ENCODE assay signal across 8 cellular contexts in genomic region chr5:35129921-35130485, GRCh38.
DNase-seq lines count a peak whose midpoint lies in the region; ATAC-seq and TF ChIP-seq lines count a peak whose summit lies in the region.

No MANE protein-coding gene starts in this region.

- no peak overlapping the region for H3K4me3 Mint-ChIP-seq in activated CD4-positive, alpha-beta memory T cell treated with anti-CD3 and anti-CD28 coated beads, Interleukin-2, amount 10 ng/mL, durations not matched to agents 7 days and 5 days
- H3K4me3 Mint-ChIP-seq in endothelial cell (ENCODE audit: unreplicated experiment), result no peak overlapping the region

- DNase-seq in activated CD4-positive, alpha-beta memory T cell treated with anti-CD3 and anti-CD28 coated beads, Interleukin-2, amount 10 ng/mL, durations not matched to agents 7 days and 5 days, result peak; percentile 31
- peak; percentile 15 to 42 for DNase-seq in stimulated activated CD8-positive, alpha-beta memory T cell treated with anti-CD3 and anti-CD28 coated beads, Interleukin-2, amount 100 ng/mL, for 48 hours (ENCODE audit: low read depth in 2 of 2)
- no peak for DNase-seq in GM10266 (ENCODE audit: extremely low spot score)
- no peak for DNase-seq in endothelial cell (ENCODE audit: low spot score)

- H3K4me1 Mint-ChIP-seq in activated CD4-positive, alpha-beta memory T cell treated with anti-CD3 and anti-CD28 coated beads, Interleukin-2, amount 10 ng/mL, durations not matched to agents 7 days and 5 days, result peaks cover 11% of the 10 kb centered on the region
- H3K4me1 Mint-ChIP-seq in endothelial cell (ENCODE audit: unreplicated experiment), result no peaks in the 10 kb centered on the region

- H3K9me3 Mint-ChIP-seq in activated CD4-positive, alpha-beta memory T cell treated with anti-CD3 and anti-CD28 coated beads, Interleukin-2, amount 10 ng/mL, durations not matched to agents 7 days and 5 days, result no peaks in the 10 kb centered on the region
- no peaks in the 10 kb centered on the region for H3K9me3 Mint-ChIP-seq in endothelial cell (ENCODE audit: unreplicated experiment)

- H3K27ac Mint-ChIP-seq in activated CD4-positive, alpha-beta memory T cell treated with anti-CD3 and anti-CD28 coated beads, Interleukin-2, amount 10 ng/mL, durations not matched to agents 7 days and 5 days, result no peak overlapping the region
- no peak overlapping the region for H3K27ac Mint-ChIP-seq in endothelial cell (ENCODE audit: unreplicated experiment)

- CTCF ChIA-PET in activated CD4-positive, alpha-beta memory T cell treated with anti-CD3 and anti-CD28 coated beads, Interleukin-2, amount 10 ng/mL, durations not matched to agents 7 days and 5 days (lab: Charles Lee), result no interaction called here

- no peak for TF ChIP-seq CTCF in GM10266 (IDR thresholded peaks at IDR 0.05; ENCODE audit: control insufficient read depth, insufficient read depth, low read depth, missing control alignments)
- TF ChIP-seq CTCF in endothelial cell (IDR thresholded peaks at IDR 0.05; ENCODE audit: unreplicated experiment), result no peak

- ATAC-seq in HG03432 (IDR thresholded peaks at IDR 0.05; ENCODE audit: unreplicated experiment) (peak; percentile 89), esophagus mucosa (peak; percentile 94), GM18520 (IDR thresholded peaks at IDR 0.05; ENCODE audit: unreplicated experiment) (no peak), HG03045 (IDR thresholded peaks at IDR 0.05; ENCODE audit: unreplicated experiment) (no peak)

- H3K27me3 Mint-ChIP-seq in activated CD4-positive, alpha-beta memory T cell treated with anti-CD3 and anti-CD28 coated beads, Interleukin-2, amount 10 ng/mL, durations not matched to agents 7 days and 5 days, result peaks cover 31% of the 10 kb centered on the region
- no peaks in the 10 kb centered on the region for H3K27me3 Mint-ChIP-seq in endothelial cell (ENCODE audit: unreplicated experiment)

- H3K36me3 Mint-ChIP-seq in activated CD4-positive, alpha-beta memory T cell treated with anti-CD3 and anti-CD28 coated beads, Interleukin-2, amount 10 ng/mL, durations not matched to agents 7 days and 5 days (ENCODE audit: low read depth), result no peaks in the 10 kb centered on the region
- H3K36me3 Mint-ChIP-seq in endothelial cell (ENCODE audit: low read depth, unreplicated experiment), result no peaks in the 10 kb centered on the region

- POLR2A ChIA-PET in activated CD4-positive, alpha-beta memory T cell treated with anti-CD3 and anti-CD28 coated beads, Interleukin-2, amount 10 ng/mL, durations not matched to agents 7 days and 5 days (lab: Charles Lee), result interaction anchor here (1.1 kb wide), 1 partner anchor 1112 kb away, joined by 3 read pairs; the partner anchor contains the start of gene NADK2

Comparison
In these comparisons a context has a peak if more than half of its experiments do, and no peak if none do; other contexts are left out.
1. ATAC-seq: peak in HG03432 (single experiment) and esophagus mucosa (single experiment); none in GM18520 (single experiment) and HG03045 (single experiment).
2. DNase-seq: peak in activated CD4-positive, alpha-beta memory T cell treated with anti-CD3 and anti-CD28 coated beads, Interleukin-2, amount 10 ng/mL, durations not matched to agents 7 days and 5 days (single experiment) and stimulated activated CD8-positive, alpha-beta memory T cell treated with anti-CD3 and anti-CD28 coated beads, Interleukin-2, amount 100 ng/mL, for 48 hours (2 of 2); none in GM10266 (single experiment) and endothelial cell (single experiment).